7 cellular contexts compared by ENCODE assay signal in the genomic region with DNA sequence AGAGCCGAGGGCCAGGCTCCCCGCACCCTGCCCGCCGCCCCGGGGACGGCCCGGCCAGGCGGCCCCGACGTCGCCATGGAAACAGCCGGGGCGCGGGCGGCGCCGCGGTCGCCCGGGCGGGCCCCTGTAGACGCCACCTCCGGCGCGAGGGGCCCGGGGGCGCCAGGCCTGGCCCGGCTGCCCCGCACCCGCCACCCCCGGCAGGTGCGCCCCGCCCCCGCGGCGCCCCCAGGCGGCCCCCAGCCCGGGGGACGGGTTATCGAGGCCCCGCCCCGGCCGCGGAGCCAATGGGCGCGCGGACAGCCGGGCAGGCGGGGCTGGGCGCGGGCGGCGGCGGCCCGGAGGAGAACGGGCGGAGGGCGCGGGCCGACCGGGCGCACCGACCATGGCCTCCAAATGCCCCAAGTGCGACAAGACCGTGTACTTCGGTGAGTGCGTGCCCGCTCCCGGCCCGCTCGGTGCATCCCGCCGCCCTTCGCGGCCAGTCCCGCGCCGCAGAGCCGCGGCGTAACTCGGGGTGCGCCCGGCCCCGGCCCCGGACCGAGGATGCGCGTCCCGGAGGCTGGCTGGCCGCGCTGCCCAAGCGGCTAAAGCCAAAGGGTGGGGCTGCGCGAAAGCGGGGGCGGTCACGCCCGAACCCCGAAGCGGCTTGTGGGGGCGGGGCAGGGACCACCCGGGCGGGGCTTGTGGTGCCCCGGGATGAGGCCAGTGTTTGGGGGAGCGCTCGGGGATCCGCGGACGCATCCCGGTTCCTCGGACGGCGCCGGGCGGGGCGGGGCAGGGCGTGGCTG. TPM values are rescaled to one million over a fixed set of nuclear protein-coding genes. Genes with fewer than 3 reads are reported as not detected.
DNase-seq lines count a peak whose midpoint lies in the region; ATAC-seq and TF ChIP-seq lines count a peak whose summit lies in the region.

A gene with protein sequence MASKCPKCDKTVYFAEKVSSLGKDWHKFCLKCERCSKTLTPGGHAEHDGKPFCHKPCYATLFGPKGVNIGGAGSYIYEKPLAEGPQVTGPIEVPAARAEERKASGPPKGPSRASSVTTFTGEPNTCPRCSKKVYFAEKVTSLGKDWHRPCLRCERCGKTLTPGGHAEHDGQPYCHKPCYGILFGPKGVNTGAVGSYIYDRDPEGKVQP (plus strand): TSS at position 344 of the 791 bp plus-strand sequence. CDS start 42 bp downstream, at position 386.

- no peaks in the 10 kb centered on the region for H3K27me3 ChIP-seq in Karpas-422 (ENCODE audit: low read length)
- no peaks in the 10 kb centered on the region for H3K27me3 ChIP-seq in naive thymus-derived CD4-positive, alpha-beta T cell (ENCODE audit: control insufficient read depth in 2 of 2, insufficient read depth in 2 of 2, low read length in 2 of 2)

- peak; percentile 42 for ATAC-seq in activated CD8-positive, alpha-beta T cell treated with anti-CD3 and anti-CD28 coated beads for 36 hours
- ATAC-seq in naive thymus-derived CD4-positive, alpha-beta T cell: peak; percentile 45
- ATAC-seq in HG03025 (IDR thresholded peaks at IDR 0.05; ENCODE audit: low FRiP score, unreplicated experiment): no peak
- no peak for ATAC-seq in HG03135 (IDR thresholded peaks at IDR 0.05; ENCODE audit: unreplicated experiment)

- no peaks in the 10 kb centered on the region for H3K9me2 ChIP-seq in Karpas-422 (replicated peaks; ENCODE audit: insufficient read depth, low read length)

- CTCF ChIA-PET in activated CD8-positive, alpha-beta T cell treated with anti-CD3 and anti-CD28 coated beads for 36 hours (lab: Charles Lee): interaction anchor here (1.6 kb wide), 1 partner anchor 14 kb away, joined by 4 read pairs; no protein-coding TSS in a partner anchor
- CTCF ChIA-PET in naive thymus-derived CD4-positive, alpha-beta T cell (lab: Charles Lee): interaction anchor here (3.9 kb wide), 1 partner anchor 15 kb away, joined by 12 read pairs; no protein-coding TSS in a partner anchor

- H3K27ac Mint-ChIP-seq in activated CD8-positive, alpha-beta T cell treated with anti-CD3 and anti-CD28 coated beads for 36 hours: no peak within 1 kb of the TSS
- peak within 1 kb of the TSS in 2 of 9 donors; percentile 19 to 23 for H3K27ac Mint-ChIP-seq in naive thymus-derived CD4-positive, alpha-beta T cell

- H3K79me2 ChIP-seq in Karpas-422 (ENCODE audit: low read length): no peaks in the 10 kb centered on the region

- H3K4me3 Mint-ChIP-seq in activated CD8-positive, alpha-beta T cell treated with anti-CD3 and anti-CD28 coated beads for 36 hours: peak within 1 kb of the TSS; percentile 40
- peak within 1 kb of the TSS; percentile 64 to 92 (median 75) for H3K4me3 Mint-ChIP-seq in naive thymus-derived CD4-positive, alpha-beta T cell

- H3K4me3 ChIP-seq in Karpas-422 (ENCODE audit: low read length): peak within 1 kb of the TSS; percentile 76
- H3K4me3 ChIP-seq in naive thymus-derived CD4-positive, alpha-beta T cell (ENCODE audit: low read length): peak within 1 kb of the TSS; percentile 26

- H4K20me1 ChIP-seq in Karpas-422 (ENCODE audit: insufficient read depth, low read depth, low read length): peaks cover 21% of the 10 kb centered on the region; the same call in 1 of the 2 replicates

- H3K4me1 ChIP-seq in Karpas-422 (ENCODE audit: low read length): peaks cover 51% of the 10 kb centered on the region
- peaks cover 7 to 39% of the 10 kb centered on the region in 2 donors for H3K4me1 ChIP-seq in naive thymus-derived CD4-positive, alpha-beta T cell (ENCODE audit: control insufficient read depth in 2 of 2, insufficient read depth in 2 of 2, low read length in 2 of 2)

- H3K9me3 ChIP-seq in Karpas-422 (ENCODE audit: low read length): no peaks in the 10 kb centered on the region
- no peaks in the 10 kb centered on the region for H3K9me3 ChIP-seq in naive thymus-derived CD4-positive, alpha-beta T cell (ENCODE audit: control insufficient read depth in 2 of 3, low read length in 3 of 3)

- in situ Hi-C loops in G401 (cut with HindIII; ENCODE audit: low sequenced_read_pairs): no loop called here

- no peaks in the 10 kb centered on the region for H3K9me3 Mint-ChIP-seq in activated CD8-positive, alpha-beta T cell treated with anti-CD3 and anti-CD28 coated beads for 36 hours
- H3K9me3 Mint-ChIP-seq in naive thymus-derived CD4-positive, alpha-beta T cell: peaks cover 0 to 4% (median 0%) of the 10 kb centered on the region in 11 donors

- peaks cover 19% of the 10 kb centered on the region for H3K27me3 Mint-ChIP-seq in activated CD8-positive, alpha-beta T cell treated with anti-CD3 and anti-CD28 coated beads for 36 hours
- peaks cover 0 to 30% (median 0%) of the 10 kb centered on the region in 5 donors for H3K27me3 Mint-ChIP-seq in naive thymus-derived CD4-positive, alpha-beta T cell

- no peak within 1 kb of the TSS for H2AFZ ChIP-seq in Karpas-422 (ENCODE audit: low read length)

- H3K36me3 ChIP-seq in Karpas-422 (ENCODE audit: insufficient read depth, low read length): no peaks in the 10 kb centered on the region
- H3K36me3 ChIP-seq in naive thymus-derived CD4-positive, alpha-beta T cell (ENCODE audit: control insufficient read depth in 2 of 3, insufficient read depth in 3 of 3, low read length in 3 of 3): peaks cover 0 to 3% (median 0%) of the 10 kb centered on the region in 3 experiments

- no peak for TF ChIP-seq CTCF in activated CD8-positive, alpha-beta T cell treated with anti-CD3 and anti-CD28 coated beads for 36 hours (IDR thresholded peaks at IDR 0.05)

- intact Hi-C loops in activated CD8-positive, alpha-beta T cell treated with anti-CD3 and anti-CD28 coated beads for 36 hours (cut with micrococcal nuclease): no loop called here
- intact Hi-C loops in naive thymus-derived CD4-positive, alpha-beta T cell (cut with micrococcal nuclease): loop anchor here (1.0 to 2.0 kb wide), 4 partner anchors 16 to 55 kb away; partner anchors contain the start of genes TEDC1 (in 2 of the 2) and MTA1 (in 1 of the 2)

- peaks cover 14% of the 10 kb centered on the region for H3K4me1 Mint-ChIP-seq in activated CD8-positive, alpha-beta T cell treated with anti-CD3 and anti-CD28 coated beads for 36 hours (ENCODE audit: low read depth)
- H3K4me1 Mint-ChIP-seq in naive thymus-derived CD4-positive, alpha-beta T cell: peaks cover 5 to 18% (median 7%) of the 10 kb centered on the region in 7 donors

- peaks cover 2% of the 10 kb centered on the region for H3K36me3 Mint-ChIP-seq in activated CD8-positive, alpha-beta T cell treated with anti-CD3 and anti-CD28 coated beads for 36 hours (ENCODE audit: low read depth)
- peaks cover 0 to 4% (median 0%) of the 10 kb centered on the region in 5 donors for H3K36me3 Mint-ChIP-seq in naive thymus-derived CD4-positive, alpha-beta T cell

- POLR2A ChIA-PET in activated CD8-positive, alpha-beta T cell treated with anti-CD3 and anti-CD28 coated beads for 36 hours (lab: Charles Lee): no interaction called here
- POLR2A ChIA-PET in naive thymus-derived CD4-positive, alpha-beta T cell (lab: Charles Lee): interaction anchor here (1.0 kb wide), 2 partner anchors 15 kb away, joined by 3 to 5 read pairs; no protein-coding TSS in a partner anchor

- peak within 1 kb of the TSS; percentile 95 for H3K4me2 ChIP-seq in Karpas-422 (ENCODE audit: low read depth, low read length, poor library complexity, severe bottlenecking)

- peak within 1 kb of the TSS; percentile 59 for H3K9ac ChIP-seq in Karpas-422 (ENCODE audit: low read length)

- no peak within 1 kb of the TSS for H3K27ac ChIP-seq in Karpas-422 (ENCODE audit: low read length)
- peak within 1 kb of the TSS; percentile 45 for H3K27ac ChIP-seq in naive thymus-derived CD4-positive, alpha-beta T cell (ENCODE audit: low read depth, low read length)

- no peak for DNase-seq in G401 (ENCODE audit: low spot score)
- peak; percentile 77 for DNase-seq in Karpas-422
- DNase-seq in activated CD8-positive, alpha-beta T cell treated with anti-CD3 and anti-CD28 coated beads for 36 hours: peak; percentile 27
- peak; percentile 29 for DNase-seq in fibroblast of gingiva (ENCODE audit: low read depth)
- DNase-seq in naive thymus-derived CD4-positive, alpha-beta T cell: peak in 4 of 9 donors; percentile 22 to 72 (median 34)

RNA-seq across cellular contexts. Expression of the gene that starts here (rescaled TPM):
- 184 and 209 TPM in 2 replicates for total RNA-seq in G401 (2014; rRNA removed; shearing (Covaris generic))
- 0.45 TPM in 1 of 2 replicates, not detected in the other for total RNA-seq in Karpas-422 (2014; rRNA removed; shearing (Covaris generic); ENCODE audit: low replicate concordance)
- total RNA-seq in activated CD8-positive, alpha-beta T cell treated with anti-CD3 and anti-CD28 coated beads for 36 hours: under 1 TPM in 1 of 2 experiments, not detected in 1; 0.45 TPM
- 10 to 100 TPM in 2 of 5 experiments, 1 to 10 TPM in 2, under 1 TPM in 1; 0.65 to 55.4 (median 6.6) TPM for total RNA-seq in naive thymus-derived CD4-positive, alpha-beta T cell
- 100 to 1,000 TPM in 1 of 2 donors, 10 to 100 TPM in 1; 69.1 to 180 TPM for polyA plus RNA-seq in naive thymus-derived CD4-positive, alpha-beta T cell

Comparison
In these comparisons a context has a peak if more than half of its experiments do, and no peak if none do; other contexts are left out.
1. Peak in DNase-seq, H3K4me3 ChIP-seq, H3K9ac ChIP-seq and H3K4me2 ChIP-seq in Karpas-422; RNA of the gene not detected or under 1 TPM.
2. Peak in DNase-seq and ATAC-seq in activated CD8-positive, alpha-beta T cell treated with anti-CD3 and anti-CD28 coated beads for 36 hours; RNA of the gene not detected or under 1 TPM.